1 cellular context compared by ENCODE assay signal in the genomic region with DNA sequence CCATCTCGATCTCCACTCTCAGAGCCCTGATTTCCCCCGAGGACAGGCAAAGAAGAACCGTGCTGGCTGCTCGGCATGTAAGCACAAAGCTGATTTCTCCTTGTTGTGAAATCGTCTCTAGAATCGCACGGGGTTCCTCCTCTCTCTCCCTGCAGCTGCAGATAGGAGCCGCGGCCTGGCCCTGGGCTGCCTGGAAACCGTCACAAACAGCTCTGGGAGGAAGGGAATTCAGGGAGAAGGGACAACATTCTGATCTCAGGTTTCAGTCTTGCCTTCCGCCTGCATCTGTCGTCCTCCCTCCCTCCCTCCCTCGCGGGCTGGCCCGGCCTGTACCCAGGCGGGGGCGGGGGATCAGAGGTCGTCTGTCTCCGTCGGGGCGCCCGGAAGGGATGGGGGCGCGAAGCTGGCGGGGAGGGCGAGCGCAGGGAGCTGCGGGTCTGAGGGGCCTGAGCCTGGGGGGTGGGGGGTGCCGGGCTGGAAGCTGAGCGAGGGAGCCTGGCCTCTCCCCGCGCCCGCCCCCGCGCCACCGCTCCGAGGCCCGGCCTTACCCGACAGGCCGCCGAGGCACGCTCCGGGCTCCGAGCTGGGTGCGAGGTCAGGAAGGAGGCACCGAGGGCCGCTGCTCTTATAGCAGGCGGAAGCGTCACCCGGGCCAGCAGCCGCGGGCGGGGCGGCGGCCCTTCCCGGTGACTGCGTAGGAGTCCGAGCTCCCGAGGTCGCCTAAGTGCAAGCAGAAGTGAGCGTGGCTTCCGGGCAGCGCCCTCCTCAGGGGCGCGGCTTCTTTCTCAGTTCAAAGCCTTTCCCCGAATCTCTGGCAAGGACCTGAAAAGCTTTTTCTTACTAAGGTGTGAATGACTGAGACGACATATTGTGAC.
TF ChIP-seq lines count a peak whose summit lies in the region.

Gene SERPINB1, minus strand, starts transcription at position 600 of the 875 bp plus-strand sequence. CDS start 1,277 bp downstream, outside the sequence.

TF ChIP-seq in HepG2, 621 proteins besides CTCF, POLR2A, EP300 and RAD21 (continued from another document and continues in another):
- TF ChIP-seq FOSL2 (CRISPR knock-in tag; IDR thresholded peaks at IDR 0.05) (peak; percentile 60), ZNF224 (CRISPR knock-in tag; IDR thresholded peaks at IDR 0.05) (no peak), MLX (CRISPR knock-in tag; IDR thresholded peaks at IDR 0.05) (peak; percentile 43; the same call in 1 of the 2 replicates), SKIL (CRISPR knock-in tag; IDR thresholded peaks at IDR 0.05; ENCODE audit: borderline replicate concordance) (peak; percentile 97), CREB1 (IDR thresholded peaks at IDR 0.05) (no peak), CREB1 (CRISPR knock-in tag; IDR thresholded peaks at IDR 0.05) (peak; percentile 27), ZBTB7B (CRISPR knock-in tag; IDR thresholded peaks at IDR 0.05) (peak; percentile 95), ZSCAN31 (CRISPR knock-in tag; IDR thresholded peaks at IDR 0.05; ENCODE audit: low read depth) (peak; percentile 91), SRY (CRISPR knock-in tag; IDR thresholded peaks at IDR 0.05) (peak; percentile 95), ZNF33A (CRISPR knock-in tag; IDR thresholded peaks at IDR 0.05; ENCODE audit: borderline replicate concordance) (peak; percentile 57; the same call in 1 of the 2 replicates), ETS1 (CRISPR knock-in tag; IDR thresholded peaks at IDR 0.05) (no peak; the same call in 1 of the 2 replicates), ZNF383 (CRISPR knock-in tag; IDR thresholded peaks at IDR 0.05; ENCODE audit: borderline replicate concordance) (no peak), FOXC1 (CRISPR knock-in tag; IDR thresholded peaks at IDR 0.05; ENCODE audit: borderline replicate concordance) (peak; percentile 75; the same call in 1 of the 2 replicates), RFXAP (CRISPR knock-in tag; IDR thresholded peaks at IDR 0.05; ENCODE audit: borderline replicate concordance) (peak; percentile 73; the same call in 1 of the 2 replicates), NCOA5 (CRISPR knock-in tag; IDR thresholded peaks at IDR 0.05) (no peak), ZNF639 (CRISPR knock-in tag; conservative IDR thresholded peaks at IDR 0.05) (peak; percentile 95), RBM22 (optimal IDR thresholded peaks at IDR 0.05; ENCODE audit: low read length) (peak; percentile 67), SP140L (CRISPR knock-in tag; IDR thresholded peaks at IDR 0.05; ENCODE audit: borderline replicate concordance) (no peak), CEBPZ (IDR thresholded peaks at IDR 0.05; ENCODE audit: low read length) (no peak), ZNF841 (CRISPR knock-in tag; IDR thresholded peaks at IDR 0.05; ENCODE audit: borderline replicate concordance) (no peak), MTF2 (CRISPR knock-in tag; IDR thresholded peaks at IDR 0.05; ENCODE audit: borderline replicate concordance) (no peak), HHEX (CRISPR knock-in tag; IDR thresholded peaks at IDR 0.05) (no peak), NR2F2 (IDR thresholded peaks at IDR 0.05; ENCODE audit: borderline replicate concordance, low read depth) (peak; percentile 72), DPF2 (CRISPR knock-in tag; IDR thresholded peaks at IDR 0.05; ENCODE audit: borderline replicate concordance, low read depth) (peak; percentile 57; the same call in 1 of the 2 replicates), ONECUT2 (CRISPR knock-in tag; IDR thresholded peaks at IDR 0.05) (no peak), TSC22D2 (CRISPR knock-in tag; IDR thresholded peaks at IDR 0.05; ENCODE audit: borderline replicate concordance) (peak; percentile 86; the same call in 1 of the 2 replicates), KDM6A (CRISPR knock-in tag; IDR thresholded peaks at IDR 0.05; ENCODE audit: low read depth) (peak; percentile 84), ZNF34 (CRISPR knock-in tag; IDR thresholded peaks at IDR 0.05; ENCODE audit: borderline replicate concordance) (no peak), FOXO1 (CRISPR knock-in tag; IDR thresholded peaks at IDR 0.05) (peak; percentile 57), SUZ12 (IDR thresholded peaks at IDR 0.05; ENCODE audit: low read depth, low read length) (no peak), CHD2 (IDR thresholded peaks at IDR 0.05; ENCODE audit: low read depth, low read length) (0 out of 2 replicates have a peak, but pooled peaks have one; percentile 41), SNAPC2 (CRISPR knock-in tag; IDR thresholded peaks at IDR 0.05) (peak; percentile 56), ZNF792 (CRISPR knock-in tag; IDR thresholded peaks at IDR 0.05) (peak; percentile 85), ZNF503 (CRISPR knock-in tag; IDR thresholded peaks at IDR 0.05) (peak; percentile 84)
- TF ChIP-seq, protein P1, sequence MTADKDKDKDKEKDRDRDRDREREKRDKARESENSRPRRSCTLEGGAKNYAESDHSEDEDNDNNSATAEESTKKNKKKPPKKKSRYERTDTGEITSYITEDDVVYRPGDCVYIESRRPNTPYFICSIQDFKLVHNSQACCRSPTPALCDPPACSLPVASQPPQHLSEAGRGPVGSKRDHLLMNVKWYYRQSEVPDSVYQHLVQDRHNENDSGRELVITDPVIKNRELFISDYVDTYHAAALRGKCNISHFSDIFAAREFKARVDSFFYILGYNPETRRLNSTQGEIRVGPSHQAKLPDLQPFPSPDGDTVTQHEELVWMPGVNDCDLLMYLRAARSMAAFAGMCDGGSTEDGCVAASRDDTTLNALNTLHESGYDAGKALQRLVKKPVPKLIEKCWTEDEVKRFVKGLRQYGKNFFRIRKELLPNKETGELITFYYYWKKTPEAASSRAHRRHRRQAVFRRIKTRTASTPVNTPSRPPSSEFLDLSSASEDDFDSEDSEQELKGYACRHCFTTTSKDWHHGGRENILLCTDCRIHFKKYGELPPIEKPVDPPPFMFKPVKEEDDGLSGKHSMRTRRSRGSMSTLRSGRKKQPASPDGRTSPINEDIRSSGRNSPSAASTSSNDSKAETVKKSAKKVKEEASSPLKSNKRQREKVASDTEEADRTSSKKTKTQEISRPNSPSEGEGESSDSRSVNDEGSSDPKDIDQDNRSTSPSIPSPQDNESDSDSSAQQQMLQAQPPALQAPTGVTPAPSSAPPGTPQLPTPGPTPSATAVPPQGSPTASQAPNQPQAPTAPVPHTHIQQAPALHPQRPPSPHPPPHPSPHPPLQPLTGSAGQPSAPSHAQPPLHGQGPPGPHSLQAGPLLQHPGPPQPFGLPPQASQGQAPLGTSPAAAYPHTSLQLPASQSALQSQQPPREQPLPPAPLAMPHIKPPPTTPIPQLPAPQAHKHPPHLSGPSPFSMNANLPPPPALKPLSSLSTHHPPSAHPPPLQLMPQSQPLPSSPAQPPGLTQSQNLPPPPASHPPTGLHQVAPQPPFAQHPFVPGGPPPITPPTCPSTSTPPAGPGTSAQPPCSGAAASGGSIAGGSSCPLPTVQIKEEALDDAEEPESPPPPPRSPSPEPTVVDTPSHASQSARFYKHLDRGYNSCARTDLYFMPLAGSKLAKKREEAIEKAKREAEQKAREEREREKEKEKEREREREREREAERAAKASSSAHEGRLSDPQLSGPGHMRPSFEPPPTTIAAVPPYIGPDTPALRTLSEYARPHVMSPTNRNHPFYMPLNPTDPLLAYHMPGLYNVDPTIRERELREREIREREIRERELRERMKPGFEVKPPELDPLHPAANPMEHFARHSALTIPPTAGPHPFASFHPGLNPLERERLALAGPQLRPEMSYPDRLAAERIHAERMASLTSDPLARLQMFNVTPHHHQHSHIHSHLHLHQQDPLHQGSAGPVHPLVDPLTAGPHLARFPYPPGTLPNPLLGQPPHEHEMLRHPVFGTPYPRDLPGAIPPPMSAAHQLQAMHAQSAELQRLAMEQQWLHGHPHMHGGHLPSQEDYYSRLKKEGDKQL (CRISPR knock-in tag; IDR thresholded peaks at IDR 0.05; ENCODE audit: low read depth) = peak; percentile 46; the same call in 1 of the 2 replicates
- TF ChIP-seq, protein P2, sequence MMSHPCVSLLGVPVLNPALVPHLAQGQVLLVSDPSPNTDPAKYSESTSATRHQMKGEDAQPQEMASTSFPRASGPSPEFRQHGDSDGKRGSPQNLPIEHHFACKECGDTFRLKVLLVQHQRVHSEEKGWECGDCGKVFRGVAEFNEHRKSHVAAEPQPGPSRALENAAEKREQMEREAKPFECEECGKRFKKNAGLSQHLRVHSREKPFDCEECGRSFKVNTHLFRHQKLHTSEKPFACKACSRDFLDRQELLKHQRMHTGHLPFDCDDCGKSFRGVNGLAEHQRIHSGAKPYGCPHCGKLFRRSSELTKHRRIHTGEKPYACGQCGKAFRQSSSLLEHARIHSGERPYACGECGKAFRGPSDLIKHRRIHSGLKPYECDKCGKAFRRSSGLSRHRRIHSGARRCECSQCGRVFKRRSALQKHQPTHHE (CRISPR knock-in tag; IDR thresholded peaks at IDR 0.05; ENCODE audit: borderline replicate concordance) = no peak; the same call in none of the 2 replicates
